In the genomic region with DNA sequence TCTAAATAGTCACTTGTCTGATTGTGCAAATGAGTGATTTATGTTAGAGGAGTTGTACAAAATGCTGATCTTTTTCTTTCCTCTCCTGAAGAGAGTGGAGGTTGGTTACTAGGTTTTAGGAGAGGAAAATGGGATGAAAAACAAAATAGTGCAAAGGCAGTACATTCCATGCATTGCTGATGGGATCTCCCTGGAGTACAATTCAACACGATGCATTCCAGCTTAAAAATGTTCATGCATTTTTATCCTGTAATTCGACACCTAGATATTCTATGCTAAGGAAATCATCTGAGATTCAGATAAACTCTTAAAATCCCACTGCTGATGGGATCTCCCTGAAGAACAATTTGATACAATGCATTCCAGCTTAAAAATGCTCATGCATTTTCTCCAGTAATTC, we compare ENCODE assay signal across 1 cellular context.
TF ChIP-seq lines count a peak whose summit lies in the region.

No MANE protein-coding gene starts in this region.

TF ChIP-seq in H1, 55 proteins besides CTCF, POLR2A, EP300 and RAD21:
- TF ChIP-seq KDM4A (IDR thresholded peaks at IDR 0.05; ENCODE audit: low read depth, low read length, severe bottlenecking) (no peak), RFX5 (IDR thresholded peaks at IDR 0.05; ENCODE audit: borderline replicate concordance, low read depth, low read length) (no peak), TEAD4 (IDR thresholded peaks at IDR 0.05; ENCODE audit: low read depth, low read length) (peak; percentile 84)
TF ChIP-seq in H1: peak in this region for 1.
